Comparison of ENCODE assay signal across 8 cellular contexts in genomic region chr2:100321181-100321880, GRCh38. TPM values are rescaled to one million over a fixed set of nuclear protein-coding genes. Genes with fewer than 3 reads are reported as not detected.
DNase-seq lines count a peak whose midpoint lies in the region; ATAC-seq, FAIRE-seq and TF ChIP-seq lines count a peak whose summit lies in the region.

No MANE protein-coding gene starts in this region.

- H3K36me3 ChIP-seq in small intestine (ENCODE audit: control insufficient read depth in 2 of 2, insufficient read depth in 2 of 2, low read length in 2 of 2) = no peaks in the 10 kb centered on the region
- no peaks in the 10 kb centered on the region for H3K36me3 ChIP-seq in CD8-positive, alpha-beta memory T cell (ENCODE audit: insufficient read depth, low read length)

- 1 to 2% (median 2%) methylated on average over 38 to 79 of the region's 79 CpGs for WGBS in small intestine, 3 donors

- peak overlapping the region; percentile 71 to 95 (median 94) for H3K27ac Mint-ChIP-seq in brain
- H3K27ac Mint-ChIP-seq in CD8-positive, alpha-beta memory T cell = no peak overlapping the region

- ATAC-seq in HG03135 (IDR thresholded peaks at IDR 0.05; ENCODE audit: unreplicated experiment) (no peak), HG03521 (IDR thresholded peaks at IDR 0.05; ENCODE audit: unreplicated experiment) (no peak)

- H3K4me1 ChIP-seq in small intestine (ENCODE audit: control insufficient read depth in 2 of 2, insufficient read depth in 1 of 2, low read depth in 1 of 2, low read length in 1 of 2) = no peaks in the 10 kb centered on the region
- H3K4me1 ChIP-seq in CD8-positive, alpha-beta memory T cell (ENCODE audit: insufficient read depth, low read length) = no peaks in the 10 kb centered on the region

- peaks cover 18% of the 10 kb centered on the region for H3K27me3 Mint-ChIP-seq in brain
- peaks cover 31 to 69% of the 10 kb centered on the region in 2 donors for H3K27me3 Mint-ChIP-seq in CD8-positive, alpha-beta memory T cell

- peak overlapping the region in 1 of 2 donors; percentile 16 for H3K27ac ChIP-seq in small intestine (ENCODE audit: low read depth in 1 of 2, low read length in 1 of 2)
- no peak overlapping the region for H3K27ac ChIP-seq in CD8-positive, alpha-beta memory T cell (ENCODE audit: low read depth, low read length)

- peak overlapping the region; percentile 80 to 97 (median 96) for H3K4me3 Mint-ChIP-seq in brain
- peak overlapping the region in 2 of 7 donors; percentile 13 to 55 for H3K4me3 Mint-ChIP-seq in CD8-positive, alpha-beta memory T cell

- peaks cover 26% of the 10 kb centered on the region for H3K4me1 Mint-ChIP-seq in brain
- peaks cover 0 to 8% (median 0%) of the 10 kb centered on the region in 3 donors for H3K4me1 Mint-ChIP-seq in CD8-positive, alpha-beta memory T cell

- no peaks in the 10 kb centered on the region for H3K9me3 ChIP-seq in small intestine (ENCODE audit: control insufficient read depth, low read depth)
- no peaks in the 10 kb centered on the region for H3K9me3 ChIP-seq in CD8-positive, alpha-beta memory T cell (ENCODE audit: low read length)

- peak overlapping the region in 1 of 2 donors; percentile 46 for H3K4me3 ChIP-seq in small intestine (ENCODE audit: low read depth in 1 of 2, low read length in 2 of 2)
- no peak overlapping the region for H3K4me3 ChIP-seq in CD8-positive, alpha-beta memory T cell (ENCODE audit: low read length)

- TF ChIP-seq CTCF in brain (conservative IDR thresholded peaks at IDR 0.05) = peak in 1 of 2 experiments; percentile 70

- H3K36me3 Mint-ChIP-seq in brain = peaks cover 31% of the 10 kb centered on the region
- no peaks in the 10 kb centered on the region for H3K36me3 Mint-ChIP-seq in CD8-positive, alpha-beta memory T cell

- peaks cover 25 to 31% (median 28%) of the 10 kb centered on the region in 5 experiments for H3K9me3 Mint-ChIP-seq in brain
- H3K9me3 Mint-ChIP-seq in CD8-positive, alpha-beta memory T cell = peaks cover 6 to 20% (median 15%) of the 10 kb centered on the region in 5 donors

- DNase-seq in EL (peak; percentile 12), NCI-H1694 treated with DMSO at 0.1 percent for 48 hours (lab: John Stamatoyannopoulos, UW) (peak; percentile 45), iris pigment epithelial cell (ENCODE audit: low read depth) (peak; percentile 36), small intestine (peak; percentile 38)
- no peak for DNase-seq in CD8-positive, alpha-beta memory T cell

- H3K27me3 ChIP-seq in small intestine (ENCODE audit: control insufficient read depth in 2 of 2, insufficient read depth in 2 of 2, low read length in 2 of 2) = peaks cover 7 to 14% of the 10 kb centered on the region in 2 donors
- H3K27me3 ChIP-seq in CD8-positive, alpha-beta memory T cell (ENCODE audit: insufficient read depth, low read length, poor library complexity, severe bottlenecking) = peaks cover 15% of the 10 kb centered on the region

- POLR2A ChIA-PET in CD8-positive, alpha-beta memory T cell (lab: Charles Lee) = no interaction called here

- FAIRE-seq in small intestine (lab: Jason Lieb, UNC) = no peak

- CTCF ChIA-PET in CD8-positive, alpha-beta memory T cell (lab: Charles Lee) = no interaction called here

RNA-seq across cellular contexts. Expression of gene LONRF2, which starts 1.0 kb away (rescaled TPM):
- polyA plus RNA-seq in brain (ENCODE audit: insufficient read depth, low read depth, low replicate concordance) (5.4 TPM), small intestine (1 to 10 TPM in 1 of 3 donors, under 1 TPM in 1, not detected in 1; under 0.01 to 1.5 TPM)
- total RNA-seq in CD8-positive, alpha-beta memory T cell = under 1 TPM; 0.13 to 0.20 TPM
- not detected for polyA plus RNA-seq in CD8-positive, alpha-beta memory T cell

Comparison
In these comparisons a context has a peak if more than half of its experiments do, and no peak if none do; other contexts are left out.
1. DNase-seq: peak in EL (single experiment), NCI-H1694 treated with DMSO at 0.1 percent for 48 hours (single experiment), iris pigment epithelial cell (single experiment) and small intestine (single experiment); none in CD8-positive, alpha-beta memory T cell (0 of 5).
2. H3K27ac Mint-ChIP-seq: peak in brain (5 of 5); none in CD8-positive, alpha-beta memory T cell (0 of 8).